Comparison of ENCODE assay signal across 22 cellular contexts in the genomic region with DNA sequence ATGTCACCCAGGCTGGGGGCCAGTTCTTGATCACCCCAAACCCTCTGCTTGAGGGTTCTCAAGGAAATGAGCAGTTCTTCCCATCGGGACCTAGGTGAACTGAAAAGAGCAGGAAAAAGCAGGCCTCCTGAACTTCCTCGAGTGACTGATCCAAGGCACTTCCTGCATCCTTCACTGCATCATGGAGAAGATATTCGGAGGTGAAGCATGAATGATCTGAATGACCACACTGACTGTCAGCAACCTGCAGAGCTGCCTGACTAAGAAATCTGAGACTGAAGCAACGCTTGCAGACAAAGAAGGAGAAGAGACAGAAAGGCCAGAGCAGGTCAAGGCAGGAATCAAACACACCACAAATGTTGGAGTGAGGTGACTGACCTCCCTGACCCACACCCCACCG.
"Had no signal": no experiment of that assay in that cellular context is flagged by ENCODE, and none has a peak within 500 bp of the region (broad histone marks: within the 10 kb centered on the region; RNA-seq: fewer than 3 reads in every experiment).

No MANE protein-coding gene starts in this region.

- H3K27me3 Mint-ChIP-seq: type B pancreatic cell had no signal

- DNase-seq: cerebellar nuclear complex; dermis blood vessel endothelial cell; heart right ventricle; hypothalamus; islet precursor cell; left colon; left ventricle myocardium superior; mesendoderm; naive B cell; posterior cingulate gyrus; right cardiac atrium; small intestine; stimulated activated CD4-positive, alpha-beta T cell treated with anti-CD3 and anti-CD28 coated beads, Interleukin-12 subunit alpha, Interleukin-12 subunit beta, amount 100 ng/mL, for 4 hours; stimulated activated CD8-positive, alpha-beta memory T cell treated with anti-CD3 and anti-CD28 coated beads, Interleukin-4, amount 100 ng/mL, for 48 hours; stimulated activated naive CD8-positive, alpha-beta T cell treated with anti-CD3 and anti-CD28 coated beads, Interleukin-15, Interleukin-2, amounts not matched to agents 100 U/mL and 50 U/mL, for 24 hours; thyroid gland had no signal

- H3K27me3 ChIP-seq: heart right ventricle, neutrophil, suprapubic skin, thyroid gland had no signal

- H3K36me3 ChIP-seq: heart right ventricle, neutrophil, suprapubic skin, thyroid gland had no signal

- H3K36me3 Mint-ChIP-seq: naive B cell; stimulated activated effector memory CD8-positive, alpha-beta T cell treated with anti-CD3 and anti-CD28 coated beads, Interleukin-12 subunit alpha, Interleukin-12 subunit beta, amount 100 ng/mL, for 72 hours; type B pancreatic cell had no signal

- H3K4me3 ChIP-seq: heart right ventricle, lung, suprapubic skin, thyroid gland had no signal

- H3K4me3 Mint-ChIP-seq: naive B cell; nephron; stimulated activated effector memory CD8-positive, alpha-beta T cell treated with anti-CD3 and anti-CD28 coated beads, Interleukin-12 subunit alpha, Interleukin-12 subunit beta, amount 100 ng/mL, for 72 hours; type B pancreatic cell had no signal

- H3K4me1 Mint-ChIP-seq: naive B cell; stimulated activated effector memory CD8-positive, alpha-beta T cell treated with anti-CD3 and anti-CD28 coated beads, Interleukin-12 subunit alpha, Interleukin-12 subunit beta, amount 100 ng/mL, for 72 hours had no signal

- H3K27ac Mint-ChIP-seq: naive B cell; stimulated activated effector memory CD8-positive, alpha-beta T cell treated with anti-CD3 and anti-CD28 coated beads, Interleukin-12 subunit alpha, Interleukin-12 subunit beta, amount 100 ng/mL, for 72 hours; type B pancreatic cell had no signal

- H3K27ac ChIP-seq: heart right ventricle, neutrophil, suprapubic skin, thyroid gland had no signal
